In genomic region chr22:36293606-36294292, GRCh38 we compare ENCODE assay signal across 19 cellular contexts. TPM values are rescaled to one million over a fixed set of nuclear protein-coding genes. Genes with fewer than 3 reads are reported as not detected.
DNase-seq lines count a peak whose midpoint lies in the region; ATAC-seq and TF ChIP-seq lines count a peak whose summit lies in the region.
"Had no signal": no experiment of that assay in that cellular context is flagged by ENCODE, and none has a peak within 500 bp of the region (broad histone marks: within the 10 kb centered on the region; RNA-seq: fewer than 3 reads in every experiment).

No MANE protein-coding gene starts in this region.

- peak overlapping the region; percentile 40 for H3K27ac Mint-ChIP-seq in activated CD4-positive, alpha-beta memory T cell treated with anti-CD3 and anti-CD28 coated beads, Interleukin-2, amount 10 ng/mL, durations not matched to agents 7 days and 5 days
- H3K27ac Mint-ChIP-seq in activated CD4-positive, alpha-beta memory T cell treated with anti-CD3 and anti-CD28 coated beads for 36 hours = no peak overlapping the region
- H3K27ac Mint-ChIP-seq in Caco-2 (ENCODE audit: unreplicated experiment) = no peak overlapping the region
- peak overlapping the region in 1 of 7 donors; percentile 30 for H3K27ac Mint-ChIP-seq in CD14-positive monocyte
- no peak overlapping the region for H3K27ac Mint-ChIP-seq in CD8-positive, alpha-beta T cell
- H3K27ac Mint-ChIP-seq: H9 had no signal

- H3K9me3 ChIP-seq in Caco-2 = no peaks in the 10 kb centered on the region
- no peaks in the 10 kb centered on the region for H3K9me3 ChIP-seq in mammary epithelial cell (replicated peaks; ENCODE audit: insufficient read depth, low read length)
- no peaks in the 10 kb centered on the region for H3K9me3 ChIP-seq in osteoblast (ENCODE audit: low read depth, low read length)
- H3K9me3 ChIP-seq in CD8-positive, alpha-beta T cell (ENCODE audit: low read length) = no peaks in the 10 kb centered on the region
- H3K9me3 ChIP-seq: A549, upper lobe of left lung had no signal

- BruUV-seq in Caco-2 (replicated peaks; lab: Mats Ljungman, UMichigan) (TSS peak; percentile 87), mammary epithelial cell (replicated peaks; lab: Mats Ljungman, UMichigan) (TSS peak; percentile 88)

- H3K9me3 Mint-ChIP-seq in activated CD4-positive, alpha-beta memory T cell treated with anti-CD3 and anti-CD28 coated beads, Interleukin-2, amount 10 ng/mL, durations not matched to agents 7 days and 5 days = no peaks in the 10 kb centered on the region
- H3K9me3 Mint-ChIP-seq in activated CD4-positive, alpha-beta memory T cell treated with anti-CD3 and anti-CD28 coated beads for 36 hours = no peaks in the 10 kb centered on the region
- no peaks in the 10 kb centered on the region for H3K9me3 Mint-ChIP-seq in Caco-2 (ENCODE audit: unreplicated experiment)
- peaks cover 0 to 6% (median 2%) of the 10 kb centered on the region in 7 donors for H3K9me3 Mint-ChIP-seq in CD14-positive monocyte
- no peaks in the 10 kb centered on the region for H3K9me3 Mint-ChIP-seq in CD8-positive, alpha-beta T cell
- H3K9me3 Mint-ChIP-seq: natural killer cell had no signal

- no peak for DNase-seq in activated CD4-positive, alpha-beta memory T cell treated with anti-CD3 and anti-CD28 coated beads, Interleukin-2, amount 10 ng/mL, durations not matched to agents 7 days and 5 days
- no peak for DNase-seq in activated CD4-positive, alpha-beta memory T cell treated with anti-CD3 and anti-CD28 coated beads for 36 hours
- DNase-seq in Caco-2 (no peak), mammary epithelial cell (no peak), osteoblast (ENCODE audit: insufficient read length, low spot score, missing footprints) (peak; percentile 69), CD14-positive monocyte (ENCODE audit: low spot score) (no peak)
- no peak for DNase-seq in activated CD8-positive, alpha-beta memory T cell treated with anti-CD3 and anti-CD28 coated beads, Interleukin-2, amount 50 U/mL, for 4 hours
- no peak for DNase-seq in CD8-positive, alpha-beta T cell
- DNase-seq: activated naive CD4-positive, alpha-beta T cell treated with Interleukin-2 at 50 U/mL for 16 hours; cortex of kidney; DMS153; H9; mesendoderm; natural killer cell; NCI-H1417 treated with DMSO at 0.1 percent for 48 hours; stimulated activated CD4-positive, alpha-beta T cell treated with anti-CD3 and anti-CD28 coated beads, Interleukin-2, amount 100 ng/mL, for 48 hours; upper lobe of left lung had no signal

- H3K79me2 ChIP-seq in mammary epithelial cell (ENCODE audit: insufficient read depth, low read length) = peaks cover 79% of the 10 kb centered on the region
- peaks cover 80% of the 10 kb centered on the region for H3K79me2 ChIP-seq in osteoblast (ENCODE audit: insufficient read depth, low read length)

- H3K4me2 ChIP-seq in mammary epithelial cell (ENCODE audit: insufficient read depth, low read depth, low read length) (no peak overlapping the region), osteoblast (ENCODE audit: insufficient read depth, low read length) (no peak overlapping the region)
- H3K4me2 ChIP-seq: A549; BLaER1 treated with 17β-estradiol and CSF1 and Interleukin-3, amounts not matched to agents 10 nM and 100 nM had no signal

- H3K36me3 ChIP-seq in Caco-2 (ENCODE audit: control insufficient read depth, insufficient read depth, low read length) (peaks cover 22% of the 10 kb centered on the region), mammary epithelial cell (ENCODE audit: insufficient read depth, low read length) (peaks cover 76% of the 10 kb centered on the region), osteoblast (ENCODE audit: insufficient read depth, low read length) (peaks cover 88% of the 10 kb centered on the region)
- H3K36me3 ChIP-seq in CD8-positive, alpha-beta T cell (ENCODE audit: insufficient read depth, low read length) = peaks cover 79% of the 10 kb centered on the region

- H3K36me3 Mint-ChIP-seq in activated CD4-positive, alpha-beta memory T cell treated with anti-CD3 and anti-CD28 coated beads, Interleukin-2, amount 10 ng/mL, durations not matched to agents 7 days and 5 days (ENCODE audit: low read depth) = peaks cover 89% of the 10 kb centered on the region
- H3K36me3 Mint-ChIP-seq in activated CD4-positive, alpha-beta memory T cell treated with anti-CD3 and anti-CD28 coated beads for 36 hours = peaks cover 79% of the 10 kb centered on the region
- H3K36me3 Mint-ChIP-seq in Caco-2 (ENCODE audit: insufficient read depth, unreplicated experiment) = peaks cover 97% of the 10 kb centered on the region
- H3K36me3 Mint-ChIP-seq in CD14-positive monocyte = peaks cover 85 to 97% of the 10 kb centered on the region in 2 donors
- H3K36me3 Mint-ChIP-seq in CD8-positive, alpha-beta T cell = peaks cover 91% of the 10 kb centered on the region

- H3K4me1 Mint-ChIP-seq in activated CD4-positive, alpha-beta memory T cell treated with anti-CD3 and anti-CD28 coated beads, Interleukin-2, amount 10 ng/mL, durations not matched to agents 7 days and 5 days = peaks cover 60% of the 10 kb centered on the region
- peaks cover 34% of the 10 kb centered on the region for H3K4me1 Mint-ChIP-seq in activated CD4-positive, alpha-beta memory T cell treated with anti-CD3 and anti-CD28 coated beads for 36 hours (ENCODE audit: low read depth)
- H3K4me1 Mint-ChIP-seq in Caco-2 (ENCODE audit: low read depth, unreplicated experiment) (no peaks in the 10 kb centered on the region), CD14-positive monocyte (no peaks in the 10 kb centered on the region)
- H3K4me1 Mint-ChIP-seq in CD8-positive, alpha-beta T cell (ENCODE audit: low read depth) = peaks cover 27% of the 10 kb centered on the region
- H3K4me1 Mint-ChIP-seq: H9 had no signal

- 89% methylated on average over 20 of the region's 26 CpGs for WGBS in mammary epithelial cell (ENCODE audit: low coverage, missing lambda C conversion rate)

- CTCF ChIA-PET in activated CD4-positive, alpha-beta memory T cell treated with anti-CD3 and anti-CD28 coated beads, Interleukin-2, amount 10 ng/mL, durations not matched to agents 7 days and 5 days (lab: Charles Lee) = interaction anchor here (2.5 kb wide), 1 partner anchor 8 kb away, joined by 16 read pairs; no protein-coding TSS in a partner anchor
- CTCF ChIA-PET in activated CD4-positive, alpha-beta memory T cell treated with anti-CD3 and anti-CD28 coated beads for 36 hours (lab: Charles Lee) = no interaction called here
- CTCF ChIA-PET in Caco-2 (lab: Charles Lee) (interaction anchor here (0.5 kb wide), 1 partner anchor 131 kb away, joined by 7 read pairs; no protein-coding TSS in a partner anchor), mammary epithelial cell (lab: Charles Lee; ENCODE audit: low non-redundant PET) (interaction anchor here (0.6 kb wide), 1 partner anchor 480 kb away, joined by 4 read pairs; no protein-coding TSS in a partner anchor)
- CTCF ChIA-PET in CD8-positive, alpha-beta T cell (lab: Charles Lee) = interaction anchor here (0.5 to 11.2 kb wide), 8 partner anchors 8 to 193 kb away, joined by 3 to 227 read pairs (median 8); no protein-coding TSS in a partner anchor

- H4K20me1 ChIP-seq in mammary epithelial cell (ENCODE audit: insufficient read depth, low read length) = no peaks in the 10 kb centered on the region
- H4K20me1 ChIP-seq in osteoblast (ENCODE audit: insufficient read depth, low read length) = peaks cover 75% of the 10 kb centered on the region

- H3K27ac ChIP-seq in mammary epithelial cell (ENCODE audit: insufficient read depth, low read depth, low read length) = no peak overlapping the region
- no peak overlapping the region for H3K27ac ChIP-seq in osteoblast (ENCODE audit: low read depth, low read length)
- no peak overlapping the region for H3K27ac ChIP-seq in CD8-positive, alpha-beta T cell (ENCODE audit: low read depth, low read length)
- H3K27ac ChIP-seq: A549; BLaER1 treated with 17β-estradiol and CSF1 and Interleukin-3, amounts not matched to agents 10 nM and 100 nM; upper lobe of left lung had no signal

- dilution Hi-C loops in mammary epithelial cell (cut with HindIII; ENCODE audit: low sequenced_read_pairs) = no loop called here

- H3K4me3 Mint-ChIP-seq in activated CD4-positive, alpha-beta memory T cell treated with anti-CD3 and anti-CD28 coated beads, Interleukin-2, amount 10 ng/mL, durations not matched to agents 7 days and 5 days = no peak overlapping the region
- H3K4me3 Mint-ChIP-seq in activated CD4-positive, alpha-beta memory T cell treated with anti-CD3 and anti-CD28 coated beads for 36 hours = no peak overlapping the region
- H3K4me3 Mint-ChIP-seq in Caco-2 (ENCODE audit: unreplicated experiment) (no peak overlapping the region), CD14-positive monocyte (no peak overlapping the region)
- H3K4me3 Mint-ChIP-seq in CD8-positive, alpha-beta T cell = no peak overlapping the region
- H3K4me3 Mint-ChIP-seq: H9, natural killer cell had no signal

- H2AFZ ChIP-seq in mammary epithelial cell (ENCODE audit: low read depth, low read length) = no peak overlapping the region
- H2AFZ ChIP-seq in osteoblast (ENCODE audit: low read length) = no peak overlapping the region

- no peak overlapping the region for H3K4me3 ChIP-seq in Caco-2 (ENCODE audit: low read depth, low read length)
- H3K4me3 ChIP-seq in mammary epithelial cell (replicated peaks in 1 of 3; ENCODE audit: insufficient read depth in 1 of 3, low read depth in 2 of 3, low read length in 3 of 3) = no peak overlapping the region
- H3K4me3 ChIP-seq in osteoblast (ENCODE audit: insufficient read depth, low read length) = no peak overlapping the region
- H3K4me3 ChIP-seq in CD8-positive, alpha-beta T cell (ENCODE audit: low read depth, low read length) = no peak overlapping the region
- H3K4me3 ChIP-seq: A549, upper lobe of left lung had no signal

- no peak overlapping the region for H3K9ac ChIP-seq in mammary epithelial cell (ENCODE audit: insufficient read depth, low read length)
- H3K9ac ChIP-seq: BLaER1 treated with 17β-estradiol and CSF1 and Interleukin-3, amounts not matched to agents 10 nM and 100 nM had no signal

- H3K4me1 ChIP-seq in Caco-2 = no peaks in the 10 kb centered on the region
- no peaks in the 10 kb centered on the region for H3K4me1 ChIP-seq in mammary epithelial cell (ENCODE audit: insufficient read depth, low read length)
- no peaks in the 10 kb centered on the region for H3K4me1 ChIP-seq in osteoblast (ENCODE audit: insufficient read depth, low read length)
- peaks cover 21% of the 10 kb centered on the region for H3K4me1 ChIP-seq in CD8-positive, alpha-beta T cell (ENCODE audit: insufficient read depth, low read length)
- H3K4me1 ChIP-seq: A549 had no signal

- POLR2A ChIA-PET in activated CD4-positive, alpha-beta memory T cell treated with anti-CD3 and anti-CD28 coated beads, Interleukin-2, amount 10 ng/mL, durations not matched to agents 7 days and 5 days (lab: Charles Lee) = interaction anchor here (0.8 to 3.3 kb wide), 9 partner anchors 8 to 188 kb away, joined by 3 to 13 read pairs (median 3); partner anchors contain the start of gene TXN2
- POLR2A ChIA-PET in activated CD4-positive, alpha-beta memory T cell treated with anti-CD3 and anti-CD28 coated beads for 36 hours (lab: Charles Lee) = interaction anchor here (0.8 to 1.0 kb wide), 2 partner anchors 13 to 15 kb away, joined by 3 to 4 read pairs; no protein-coding TSS in a partner anchor
- POLR2A ChIA-PET in Caco-2 (lab: Charles Lee) = no interaction called here
- POLR2A ChIA-PET in CD8-positive, alpha-beta T cell (lab: Charles Lee) = interaction anchor here (0.6 to 1.7 kb wide), 3 partner anchors 8 to 214 kb away, joined by 3 to 5 read pairs (median 3); no protein-coding TSS in a partner anchor

- intact Hi-C loops in activated CD4-positive, alpha-beta memory T cell treated with anti-CD3 and anti-CD28 coated beads for 36 hours (cut with micrococcal nuclease) = no loop called here
- intact Hi-C loops in Caco-2 (cut with micrococcal nuclease; ENCODE audit: unreplicated experiment) (no loop called here), mammary epithelial cell (cut with micrococcal nuclease) (no loop called here), CD14-positive monocyte (cut with micrococcal nuclease) (no loop called here)
- intact Hi-C loops in CD8-positive, alpha-beta T cell (cut with DNase I, micrococcal nuclease) = no loop called here

- in situ Hi-C loops in mammary epithelial cell (cut with MboI; ENCODE audit: low sequenced_read_pairs in 2 of 2) = no loop called here

- ATAC-seq in CD8-positive, alpha-beta T cell = no peak
- ATAC-seq: A549, natural killer cell had no signal

- H3K27me3 Mint-ChIP-seq in activated CD4-positive, alpha-beta memory T cell treated with anti-CD3 and anti-CD28 coated beads, Interleukin-2, amount 10 ng/mL, durations not matched to agents 7 days and 5 days = no peaks in the 10 kb centered on the region
- no peaks in the 10 kb centered on the region for H3K27me3 Mint-ChIP-seq in activated CD4-positive, alpha-beta memory T cell treated with anti-CD3 and anti-CD28 coated beads for 36 hours
- no peaks in the 10 kb centered on the region for H3K27me3 Mint-ChIP-seq in Caco-2 (ENCODE audit: insufficient read depth, unreplicated experiment)
- H3K27me3 Mint-ChIP-seq in CD14-positive monocyte (ENCODE audit: low read depth in 3 of 3) = peaks cover 0 to 2% (median 0%) of the 10 kb centered on the region in 3 donors
- H3K27me3 Mint-ChIP-seq in CD8-positive, alpha-beta T cell (ENCODE audit: low read depth) = no peaks in the 10 kb centered on the region

- H3K27me3 ChIP-seq in Caco-2 (replicated peaks; ENCODE audit: control insufficient read depth, insufficient read depth, low read length) (no peaks in the 10 kb centered on the region), mammary epithelial cell (ENCODE audit: insufficient read depth, low read length) (no peaks in the 10 kb centered on the region), osteoblast (ENCODE audit: insufficient read depth, low read length) (no peaks in the 10 kb centered on the region)
- no peaks in the 10 kb centered on the region for H3K27me3 ChIP-seq in CD8-positive, alpha-beta T cell (ENCODE audit: insufficient read depth, low read length)
- H3K27me3 ChIP-seq: BLaER1 treated with 17β-estradiol and CSF1 and Interleukin-3, amounts not matched to agents 10 nM and 100 nM; upper lobe of left lung had no signal

- TF ChIP-seq CTCF in Caco-2 (IDR thresholded peaks at IDR 0.05; ENCODE audit: insufficient read depth in 1 of 2, low read depth in 1 of 2, low read length in 1 of 2, severe bottlenecking in 1 of 2, unreplicated experiment in 1 of 2) (no peak), mammary epithelial cell (conservative IDR thresholded peaks at IDR 0.05 in 1 of 2, IDR thresholded peaks at IDR 0.05 in 1 of 2; ENCODE audit: extremely low read depth in 1 of 2, insufficient read depth in 1 of 2, low read depth in 1 of 2, low read length in 2 of 2) (no peak), osteoblast (IDR thresholded peaks at IDR 0.05; ENCODE audit: extremely low read depth, low read depth, low read length) (no peak), CD14-positive monocyte (IDR thresholded peaks at IDR 0.05) (no peak)
- TF ChIP-seq CTCF in CD8-positive, alpha-beta T cell (IDR thresholded peaks at IDR 0.05) = no peak

RNA-seq across cellular contexts. Expression of gene APOL1, which starts 40.8 kb away (rescaled TPM):
- 10 to 100 TPM; 63.0 to 64.0 TPM for total RNA-seq in activated CD4-positive, alpha-beta memory T cell treated with anti-CD3 and anti-CD28 coated beads, Interleukin-2, amount 10 ng/mL, durations not matched to agents 7 days and 5 days
- 10 to 100 TPM; 44.7 to 46.3 TPM for total RNA-seq in activated CD4-positive, alpha-beta memory T cell treated with anti-CD3 and anti-CD28 coated beads for 36 hours
- total RNA-seq in Caco-2 (2022) = 0.32 and 0.39 TPM in 2 replicates
- total RNA-seq in mammary epithelial cell = 1 to 10 TPM in 1 of 2 donors, under 1 TPM in 1; 0.26 to 1.2 TPM
- 0.34 TPM for polyA plus RNA-seq in mammary epithelial cell
- polyA minus RNA-seq in mammary epithelial cell = not detected
- total RNA-seq in osteoblast = 34.8 and 38.7 TPM in 2 replicates
- 1 to 10 TPM; 3.4 to 6.1 TPM for polyA plus RNA-seq in CD14-positive monocyte
- 1 to 10 TPM; 5.0 to 5.3 TPM for total RNA-seq in CD8-positive, alpha-beta T cell
- total RNA-seq: H9 had no signal

RNA-seq across cellular contexts. Expression of gene APOL2, which starts 54.4 kb away (rescaled TPM):
- 10 to 100 TPM; 82.3 to 83.0 TPM for total RNA-seq in activated CD4-positive, alpha-beta memory T cell treated with anti-CD3 and anti-CD28 coated beads, Interleukin-2, amount 10 ng/mL, durations not matched to agents 7 days and 5 days
- 10 to 100 TPM; 76.4 to 82.9 TPM for total RNA-seq in activated CD4-positive, alpha-beta memory T cell treated with anti-CD3 and anti-CD28 coated beads for 36 hours
- total RNA-seq in Caco-2 (2022) = 7.9 and 10.0 TPM in 2 replicates
- 10 to 100 TPM; 16.8 to 24.3 TPM for total RNA-seq in mammary epithelial cell
- polyA plus RNA-seq in mammary epithelial cell = 9.5 TPM
- polyA minus RNA-seq in mammary epithelial cell = 36.0 TPM
- 50.7 and 56.1 TPM in 2 replicates for total RNA-seq in osteoblast
- 10 to 100 TPM; 12.6 to 13.2 TPM for polyA plus RNA-seq in CD14-positive monocyte
- total RNA-seq in CD8-positive, alpha-beta T cell = 10 to 100 TPM; 17.4 to 18.2 TPM
